8 cellular contexts compared by ENCODE assay signal in the genomic region with DNA sequence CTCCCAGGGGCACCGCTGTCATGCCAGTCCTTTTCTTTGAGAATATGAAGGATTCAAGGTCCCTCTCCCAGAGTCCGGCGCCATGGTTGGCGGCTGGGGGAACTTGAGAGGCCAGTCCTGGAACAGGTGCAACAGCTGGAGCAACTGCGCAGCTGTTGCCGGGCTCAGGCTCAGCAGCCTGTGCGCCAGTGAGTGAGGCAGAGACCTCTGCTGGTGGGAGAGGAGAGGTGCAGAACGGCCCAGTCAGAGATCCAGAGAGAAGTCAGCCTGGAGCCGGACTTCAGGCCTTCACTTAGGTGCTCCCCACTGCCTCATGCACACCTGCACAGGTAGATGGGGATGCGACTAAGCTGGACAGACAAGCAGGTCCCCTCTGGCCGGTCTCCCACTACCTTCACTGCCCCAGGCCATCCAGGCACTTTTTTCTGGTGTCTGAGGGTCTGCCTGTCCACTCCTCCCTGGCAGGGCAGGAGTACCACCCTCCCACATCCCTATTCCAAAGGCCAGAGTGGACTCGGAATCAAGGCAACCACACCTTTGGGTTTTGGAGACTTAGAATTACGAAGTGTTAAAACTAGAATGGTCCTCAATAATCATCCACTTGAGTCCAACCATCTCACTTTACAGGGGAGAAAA. TPM values are rescaled to one million over a fixed set of nuclear protein-coding genes. Genes with fewer than 3 reads are reported as not detected.
DNase-seq lines count a peak whose midpoint lies in the region; ATAC-seq and TF ChIP-seq lines count a peak whose summit lies in the region.

No MANE protein-coding gene starts in this region.

- TF ChIP-seq CTCF in coronary artery (IDR thresholded peaks at IDR 0.05) (peak; percentile 93), lower leg skin (IDR thresholded peaks at IDR 0.05) (peak in 1 of 3 donors; percentile 71)

- intact Hi-C loops in lower leg skin (cut with DNase I; ENCODE audit: low total_unique reads) = loop anchor here (10.0 kb wide), 1 partner anchor 92 kb away; no protein-coding TSS in a partner anchor

- ATAC-seq in HG02981 (IDR thresholded peaks at IDR 0.05; ENCODE audit: unreplicated experiment) = peak; percentile 90

- TF ChIP-seq POLR2A in lower leg skin (IDR thresholded peaks at IDR 0.05) = no peak

- no peak overlapping the region for H3K27ac ChIP-seq in coronary artery

- WGBS in lower leg skin, 2 donors = 15 to 17% methylated on average over 13 of the region's 13 CpGs

- no peak overlapping the region for H3K4me3 ChIP-seq in coronary artery
- no peak overlapping the region for H3K4me3 ChIP-seq in lower leg skin (ENCODE audit: low read depth, poor library complexity, severe bottlenecking)

- DNase-seq in SIG-M5 treated with dmso at 0.1 percent for 504 hours (lab: John Stamatoyannopoulos, UW; ENCODE audit: unreplicated experiment) (peak; percentile 69), SIG-M5 (lab: John Stamatoyannopoulos, UW) (no peak), NCI-H446 (lab: John Stamatoyannopoulos, UW) (peak; percentile 13 to 69), coronary artery (ENCODE audit: low spot score) (no peak), lower leg skin (ENCODE audit: low spot score in 2 of 2) (peak; percentile 60 to 91)
- peak; percentile 31 to 36 for DNase-seq in activated CD4-positive, alpha-beta T cell treated with anti-CD3 and anti-CD28 coated beads for 24 hours (ENCODE audit: low read depth in 2 of 2)
- DNase-seq in stimulated activated CD4-positive, alpha-beta T cell treated with anti-CD3 and anti-CD28 coated beads, TNF-alpha, amount 100 ng/mL, for 24 hours (ENCODE audit: low read depth in 3 of 3) = peak in 2 of 3 experiments; percentile 32 to 55

RNA-seq across cellular contexts. Expression of a gene that starts 4.6 kb away (rescaled TPM):
- total RNA-seq in lower leg skin = not detected

RNA-seq across cellular contexts. Expression of a gene that starts 22.0 kb away (rescaled TPM):
- 10 to 100 TPM; 17.5 to 23.6 (median 21.6) TPM for total RNA-seq in lower leg skin

Comparison
In these comparisons a context has a peak if more than half of its experiments do, and no peak if none do; other contexts are left out.
1. DNase-seq: peak in SIG-M5 treated with dmso at 0.1 percent for 504 hours (single experiment), NCI-H446 (2 of 2), activated CD4-positive, alpha-beta T cell treated with anti-CD3 and anti-CD28 coated beads for 24 hours (2 of 2), lower leg skin (2 of 2) and stimulated activated CD4-positive, alpha-beta T cell treated with anti-CD3 and anti-CD28 coated beads, TNF-alpha, amount 100 ng/mL, for 24 hours (2 of 3); none in SIG-M5 (single experiment) and coronary artery (single experiment).